30 cellular contexts compared by ENCODE assay signal in the genomic region with DNA sequence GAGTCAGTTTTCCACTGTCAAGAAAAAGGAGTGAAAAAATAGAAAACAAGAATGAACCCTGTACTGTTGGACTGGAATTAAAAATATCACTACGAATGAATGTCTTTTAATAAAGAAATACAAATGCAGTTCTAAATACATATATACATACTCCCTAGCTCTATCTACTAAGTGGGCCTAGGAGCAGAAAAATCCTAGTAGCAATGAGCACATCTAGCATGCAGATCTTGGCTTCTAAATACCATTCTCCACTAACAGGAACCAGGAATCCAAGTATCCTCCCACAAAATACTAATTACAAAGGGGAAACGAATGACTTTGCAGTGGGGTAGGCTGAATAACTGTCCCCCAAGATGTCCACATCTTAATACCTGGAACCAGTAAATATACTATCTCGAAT.
"Had no signal": no experiment of that assay in that cellular context is flagged by ENCODE, and none has a peak within 500 bp of the region (broad histone marks: within the 10 kb centered on the region; RNA-seq: fewer than 3 reads in every experiment).

No MANE protein-coding gene starts in this region.

- FAIRE-seq: bronchial epithelial cell had no signal

- H3K9me3 Mint-ChIP-seq: activated naive CD8-positive, alpha-beta T cell treated with anti-CD3 and anti-CD28 coated beads, Interleukin-2, amount 50 U/mL, for 24 hours had no signal

- H3K27ac Mint-ChIP-seq: activated CD8-positive, alpha-beta T cell treated with anti-CD3 and anti-CD28 coated beads for 36 hours; activated naive CD4-positive, alpha-beta T cell treated with anti-CD3 and anti-CD28 coated beads, Interleukin-2, amount 10 ng/mL, durations not matched to agents 7 days and 5 days; activated naive CD8-positive, alpha-beta T cell treated with anti-CD3 and anti-CD28 coated beads, Interleukin-2, amount 50 U/mL, for 24 hours; activated T-helper 1 cell treated with anti-CD3 and anti-CD28 coated beads, Interleukin-12 subunit alpha, Interleukin-12 subunit beta, Interleukin-2, Interleukin-4 antibody, amounts not matched to agents 30 ng/mL and 10 ng/mL and 1 ng/mL, durations not matched to agents 14 hours and 24 hours and 36 hours; brain had no signal

- H3K4me3 Mint-ChIP-seq: activated CD8-positive, alpha-beta T cell treated with anti-CD3 and anti-CD28 coated beads for 36 hours; activated naive CD4-positive, alpha-beta T cell treated with anti-CD3 and anti-CD28 coated beads, Interleukin-2, amount 10 ng/mL, durations not matched to agents 7 days and 5 days; activated naive CD8-positive, alpha-beta T cell; activated naive CD8-positive, alpha-beta T cell treated with anti-CD3 and anti-CD28 coated beads, Interleukin-2, amount 50 U/mL, for 24 hours; activated T-helper 1 cell treated with anti-CD3 and anti-CD28 coated beads, Interleukin-12 subunit alpha, Interleukin-12 subunit beta, Interleukin-2, Interleukin-4 antibody, amounts not matched to agents 30 ng/mL and 10 ng/mL and 1 ng/mL, durations not matched to agents 14 hours and 24 hours and 36 hours; brain had no signal

- DNase-seq: activated CD4-positive, alpha-beta T cell treated with anti-CD3 and anti-CD28 coated beads for 1 hour; activated CD4-positive, alpha-beta T cell treated with anti-CD3 and anti-CD28 coated beads for 48 hours; activated CD4-positive, CD25-positive, alpha-beta regulatory T cell; activated CD8-positive, alpha-beta T cell treated with anti-CD3 and anti-CD28 coated beads for 36 hours; activated effector memory CD4-positive, alpha-beta T cell treated with Interleukin-2 at 50 U/mL for 16 hours; activated naive CD4-positive, alpha-beta T cell treated with anti-CD3 and anti-CD28 coated beads, Interleukin-2, amount 10 ng/mL, durations not matched to agents 7 days and 5 days; activated naive CD8-positive, alpha-beta T cell treated with anti-CD3 and anti-CD28 coated beads, Interleukin-2, amount 50 U/mL, for 24 hours; activated T-cell treated with anti-CD3 and anti-CD28 coated beads, Interleukin-2, amount 50 U/mL, for 1 hour; anterior cingulate cortex; caudate nucleus; cerebellar nuclear complex; NCI-H1105; NCI-H1417 treated with DMSO at 0.1 percent for 48 hours; NCI-H2081; NCI-H2171 treated with DMSO at 0.1 percent for 48 hours; NCI-H2227 treated with DMSO at 0.1 percent for 48 hours; NCI-H446; NCI-H526 treated with DMSO at 0.1 percent for 48 hours; NCI-H774; OCI-M1; Right ventricle myocardium superior; SW 1271; T-helper 1 cell; T-helper 2 cell; T-helper 9 cell had no signal

- H3K4me1 Mint-ChIP-seq: activated naive CD4-positive, alpha-beta T cell treated with anti-CD3 and anti-CD28 coated beads, Interleukin-2, amount 10 ng/mL, durations not matched to agents 7 days and 5 days; brain had no signal

- H3K27ac ChIP-seq: VCaP had no signal

- ATAC-seq: activated CD8-positive, alpha-beta T cell treated with anti-CD3 and anti-CD28 coated beads for 36 hours; activated naive CD8-positive, alpha-beta T cell treated with anti-CD3 and anti-CD28 coated beads, Interleukin-2, amount 50 U/mL, for 24 hours had no signal

- H3K27me3 Mint-ChIP-seq: activated CD8-positive, alpha-beta T cell treated with anti-CD3 and anti-CD28 coated beads for 36 hours; activated naive CD4-positive, alpha-beta T cell treated with anti-CD3 and anti-CD28 coated beads, Interleukin-2, amount 10 ng/mL, durations not matched to agents 7 days and 5 days; activated naive CD8-positive, alpha-beta T cell; activated naive CD8-positive, alpha-beta T cell treated with anti-CD3 and anti-CD28 coated beads, Interleukin-2, amount 50 U/mL, for 24 hours; brain had no signal
